In genomic region chr10:46265981-46266505, GRCh38 we compare ENCODE assay signal across 22 cellular contexts. TPM values are rescaled to one million over a fixed set of nuclear protein-coding genes. Genes with fewer than 3 reads are reported as not detected.
DNase-seq lines count a peak whose midpoint lies in the region; ATAC-seq and TF ChIP-seq lines count a peak whose summit lies in the region.
"Had no signal": no experiment of that assay in that cellular context is flagged by ENCODE, and none has a peak within 500 bp of the region (broad histone marks: within the 10 kb centered on the region; RNA-seq: fewer than 3 reads in every experiment).

No MANE protein-coding gene starts in this region.

- no peaks in the 10 kb centered on the region for H3K27me3 Mint-ChIP-seq in activated T-cell treated with anti-CD3 and anti-CD28 coated beads, Interleukin-2, amount 50 U/mL, for 24 hours
- H3K27me3 Mint-ChIP-seq in activated T-cell treated with anti-CD3 and anti-CD28 coated beads, Interleukin-2, amount 50 U/mL, for 72 hours (ENCODE audit: low read depth): no peaks in the 10 kb centered on the region
- H3K27me3 Mint-ChIP-seq: CD4-positive, alpha-beta memory T cell; natural killer cell treated with Interleukin-12 subunit alpha and Interleukin-12 subunit beta and Interleukin-15 and Interleukin-18, amount 100 ng/mL, for 72 hours had no signal

- no peaks in the 10 kb centered on the region for H3K9me3 ChIP-seq in thymus (ENCODE audit: control insufficient read depth)
- no peaks in the 10 kb centered on the region for H3K9me3 ChIP-seq in lower lobe of right lung

- no peak overlapping the region for H3K4me3 ChIP-seq in thymus (ENCODE audit: low read length)
- H3K4me3 ChIP-seq in lower lobe of right lung: no peak overlapping the region

- H3K27ac ChIP-seq in thymus (ENCODE audit: low read depth) (peak overlapping the region; percentile 49), caudate nucleus (ENCODE audit: low read depth, low read length) (no peak overlapping the region), lower lobe of right lung (no peak overlapping the region)

- peak overlapping the region; percentile 66 for H3K27ac Mint-ChIP-seq in activated T-cell treated with anti-CD3 and anti-CD28 coated beads, Interleukin-2, amount 50 U/mL, for 24 hours
- no peak overlapping the region for H3K27ac Mint-ChIP-seq in activated T-cell treated with anti-CD3 and anti-CD28 coated beads, Interleukin-2, amount 50 U/mL, for 72 hours
- H3K27ac Mint-ChIP-seq: natural killer cell treated with Interleukin-12 subunit alpha and Interleukin-12 subunit beta and Interleukin-15 and Interleukin-18, amount 100 ng/mL, for 72 hours had no signal

- no peaks in the 10 kb centered on the region for H3K9me3 Mint-ChIP-seq in activated T-cell treated with anti-CD3 and anti-CD28 coated beads, Interleukin-2, amount 50 U/mL, for 24 hours
- no peaks in the 10 kb centered on the region for H3K9me3 Mint-ChIP-seq in activated T-cell treated with anti-CD3 and anti-CD28 coated beads, Interleukin-2, amount 50 U/mL, for 72 hours
- H3K9me3 Mint-ChIP-seq: activated T-helper 2 cell treated with anti-CD3 and anti-CD28 coated beads, Interferon-gamma antibody, Interleukin-2, Interleukin-4, amounts not matched to agents 10 μg/mL and 5 μg/mL and 100 μg/mL, durations not matched to agents 14 hours and 24 hours and 36 hours; CD4-positive, alpha-beta memory T cell; natural killer cell treated with Interleukin-12 subunit alpha and Interleukin-12 subunit beta and Interleukin-15 and Interleukin-18, amount 100 ng/mL, for 72 hours had no signal

- H3K4me1 ChIP-seq in thymus (ENCODE audit: control insufficient read depth, insufficient read depth, low read length) (peaks cover 37% of the 10 kb centered on the region), lower lobe of right lung (no peaks in the 10 kb centered on the region)

- intact Hi-C loops in lower lobe of right lung (cut with DNase I): no loop called here

- H3K4me3 Mint-ChIP-seq in activated T-cell treated with anti-CD3 and anti-CD28 coated beads, Interleukin-2, amount 50 U/mL, for 24 hours: no peak overlapping the region
- H3K4me3 Mint-ChIP-seq in activated T-cell treated with anti-CD3 and anti-CD28 coated beads, Interleukin-2, amount 50 U/mL, for 72 hours: peak overlapping the region in 1 of 2 donors; percentile 22
- H3K4me3 Mint-ChIP-seq: natural killer cell treated with Interleukin-12 subunit alpha and Interleukin-12 subunit beta and Interleukin-15 and Interleukin-18, amount 100 ng/mL, for 72 hours had no signal

- no peak for TF ChIP-seq CTCF in lower lobe of right lung (IDR thresholded peaks at IDR 0.05)

- 53% methylated on average over 7 of the region's 7 CpGs for WGBS in thymus

- peaks cover 42% of the 10 kb centered on the region for H3K36me3 ChIP-seq in thymus (ENCODE audit: control insufficient read depth, insufficient read depth)
- no peaks in the 10 kb centered on the region for H3K36me3 ChIP-seq in lower lobe of right lung

- peaks cover 29% of the 10 kb centered on the region for H3K4me1 Mint-ChIP-seq in activated T-cell treated with anti-CD3 and anti-CD28 coated beads, Interleukin-2, amount 50 U/mL, for 24 hours (ENCODE audit: low read depth)
- H3K4me1 Mint-ChIP-seq in activated T-cell treated with anti-CD3 and anti-CD28 coated beads, Interleukin-2, amount 50 U/mL, for 72 hours (ENCODE audit: low read depth): peaks cover 15% of the 10 kb centered on the region

- H3K36me3 Mint-ChIP-seq in activated T-cell treated with anti-CD3 and anti-CD28 coated beads, Interleukin-2, amount 50 U/mL, for 24 hours (ENCODE audit: low read depth): peaks cover 6% of the 10 kb centered on the region
- no peaks in the 10 kb centered on the region for H3K36me3 Mint-ChIP-seq in activated T-cell treated with anti-CD3 and anti-CD28 coated beads, Interleukin-2, amount 50 U/mL, for 72 hours (ENCODE audit: insufficient read depth in 2 of 2)
- H3K36me3 Mint-ChIP-seq: natural killer cell treated with Interleukin-12 subunit alpha and Interleukin-12 subunit beta and Interleukin-15 and Interleukin-18, amount 100 ng/mL, for 72 hours had no signal

- no peak for ATAC-seq in activated T-cell treated with anti-CD3 and anti-CD28 coated beads, Interleukin-2, amount 50 U/mL, for 72 hours (replicated peaks in 1 of 2)
- no peak for ATAC-seq in lower lobe of right lung
- ATAC-seq: natural killer cell treated with Interleukin-12 subunit alpha and Interleukin-12 subunit beta and Interleukin-15 and Interleukin-18, amount 100 ng/mL, for 72 hours had no signal

- H3K27me3 ChIP-seq in thymus (ENCODE audit: control insufficient read depth, insufficient read depth) (no peaks in the 10 kb centered on the region), lower lobe of right lung (ENCODE audit: low read depth) (no peaks in the 10 kb centered on the region)

- no peak for DNase-seq in activated T-cell treated with anti-CD3 and anti-CD28 coated beads, Interleukin-2, amount 50 U/mL, for 24 hours
- DNase-seq in activated T-cell treated with anti-CD3 and anti-CD28 coated beads, Interleukin-2, amount 50 U/mL, for 72 hours: no peak
- DNase-seq in NCI-H2171 (lab: John Stamatoyannopoulos, UW) (peak; percentile 75), ecto neural progenitor cell (ENCODE audit: low spot score) (peak; percentile 46), HUDEP-2 (lab: John Stamatoyannopoulos, UW; ENCODE audit: unreplicated experiment in 76 of 76) (no peak), caudate nucleus (lab: John Stamatoyannopoulos, UW) (no peak), lower lobe of right lung (no peak)
- DNase-seq: ACHN; CD4-positive, alpha-beta memory T cell; DND-41; erythroblast; NCI-H2029; NCI-H510A treated with DMSO at 0.1 percent for 48 hours; OCI-M1; SHP77 had no signal

RNA-seq across cellular contexts. Expression of gene ANTXRL, which starts 20.8 kb away (rescaled TPM):
- not detected for total RNA-seq in activated T-cell treated with anti-CD3 and anti-CD28 coated beads, Interleukin-2, amount 50 U/mL, for 72 hours
- polyA plus RNA-seq in thymus: 0.39 TPM
- total RNA-seq in lower lobe of right lung: not detected
- total RNA-seq: activated T-helper 2 cell treated with anti-CD3 and anti-CD28 coated beads, Interferon-gamma antibody, Interleukin-2, Interleukin-4, amounts not matched to agents 10 μg/mL and 5 μg/mL and 100 μg/mL, durations not matched to agents 14 hours and 24 hours and 36 hours; bronchial epithelial cell; CD4-positive, alpha-beta memory T cell; frontal cortex; kidney epithelial cell; natural killer cell treated with Interleukin-12 subunit alpha and Interleukin-12 subunit beta and Interleukin-15 and Interleukin-18, amount 100 ng/mL, for 72 hours; posterior vena cava had no signal
- polyA plus RNA-seq: CD4-positive, alpha-beta memory T cell had no signal

Comparison
In these comparisons a context has a peak if more than half of its experiments do, and no peak if none do; other contexts are left out.
1. DNase-seq: peak in NCI-H2171 (single experiment) and ecto neural progenitor cell (single experiment); none in activated T-cell treated with anti-CD3 and anti-CD28 coated beads, Interleukin-2, amount 50 U/mL, for 24 hours (single experiment), activated T-cell treated with anti-CD3 and anti-CD28 coated beads, Interleukin-2, amount 50 U/mL, for 72 hours (0 of 2), HUDEP-2 (0 of 76), caudate nucleus (0 of 61) and lower lobe of right lung (single experiment).